Comparison of ENCODE assay signal across 8 cellular contexts in the genomic region with DNA sequence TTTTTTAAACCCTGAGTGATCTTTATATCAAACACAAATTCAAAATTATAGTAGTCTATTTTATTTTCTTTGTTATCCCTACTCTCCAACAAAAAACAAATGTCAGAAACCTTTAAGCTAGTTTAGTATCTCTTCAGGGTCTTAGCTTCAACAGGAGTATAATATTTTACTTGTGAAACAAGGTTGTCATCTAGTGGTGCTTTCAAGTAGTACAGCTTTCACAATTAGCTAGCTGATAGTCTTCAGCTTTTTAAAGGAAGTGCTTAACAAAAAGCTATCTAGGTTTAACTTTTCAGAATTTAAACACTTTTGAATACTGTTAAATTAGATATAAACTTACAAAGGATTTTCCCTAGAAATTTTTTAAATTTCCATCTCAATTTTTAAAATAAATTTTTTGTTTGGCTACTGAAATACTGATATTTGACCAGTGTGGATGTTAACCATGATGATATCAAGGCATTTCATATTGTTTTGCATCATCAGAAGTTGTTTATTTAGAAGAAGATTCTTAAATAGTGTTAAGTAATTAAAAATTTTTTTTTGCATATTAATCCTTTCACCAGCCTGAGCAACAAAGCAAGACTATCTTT. TPM values are rescaled to one million over a fixed set of nuclear protein-coding genes. Genes with fewer than 3 reads are reported as not detected.
DNase-seq lines count a peak whose midpoint lies in the region; ATAC-seq and TF ChIP-seq lines count a peak whose summit lies in the region.

No MANE protein-coding gene starts in this region.

- intact Hi-C loops in CD8-positive, alpha-beta T cell (cut with DNase I, micrococcal nuclease), result loop anchor here (1.0 to 10.0 kb wide), 6 partner anchors 35 to 1040 kb away; partner anchors contain the start of gene DIAPH3 (in 1 of the 2)
- intact Hi-C loops in heart left ventricle (cut with DNase I), result loop anchor here in 6 of 10 donors (5.0 to 10.0 kb wide), 6 partner anchors 34 to 1036 kb away; partner anchors contain the start of gene TDRD3 (in 3 of the 6)

- H3K27ac ChIP-seq in CD8-positive, alpha-beta T cell (ENCODE audit: low read depth, low read length), result no peak overlapping the region
- H3K27ac ChIP-seq in heart left ventricle, result no peak overlapping the region

- no peaks in the 10 kb centered on the region for H3K9me3 ChIP-seq in CD8-positive, alpha-beta T cell (ENCODE audit: low read length)
- peaks cover 0 to 11% (median 0%) of the 10 kb centered on the region in 12 donors for H3K9me3 ChIP-seq in heart left ventricle

- TF ChIP-seq CTCF in CD8-positive, alpha-beta T cell (IDR thresholded peaks at IDR 0.05), result peak; percentile 100
- TF ChIP-seq CTCF in WTC11 (IDR thresholded peaks at IDR 0.05) (peak; percentile 72), heart left ventricle (IDR thresholded peaks at IDR 0.05) (peak; percentile 88 to 97 (median 93))

- H3K4me3 Mint-ChIP-seq in CD8-positive, alpha-beta T cell, result no peak overlapping the region
- H3K4me3 Mint-ChIP-seq in WTC11, result no peak overlapping the region

- no peak for TF ChIP-seq POLR2A in heart left ventricle (IDR thresholded peaks at IDR 0.05)

- peaks cover 34% of the 10 kb centered on the region for H3K4me1 Mint-ChIP-seq in CD8-positive, alpha-beta T cell (ENCODE audit: low read depth)
- H3K4me1 Mint-ChIP-seq in WTC11, result peaks cover 8% of the 10 kb centered on the region

- H3K36me3 ChIP-seq in CD8-positive, alpha-beta T cell (ENCODE audit: insufficient read depth, low read length), result no peaks in the 10 kb centered on the region
- no peaks in the 10 kb centered on the region for H3K36me3 ChIP-seq in heart left ventricle

- no peak overlapping the region for H3K27ac Mint-ChIP-seq in CD8-positive, alpha-beta T cell
- no peak overlapping the region for H3K27ac Mint-ChIP-seq in WTC11

- H3K4me1 ChIP-seq in CD8-positive, alpha-beta T cell (ENCODE audit: insufficient read depth, low read length), result peaks cover 5% of the 10 kb centered on the region
- no peaks in the 10 kb centered on the region for H3K4me1 ChIP-seq in heart left ventricle

- H3K4me3 ChIP-seq in CD8-positive, alpha-beta T cell (ENCODE audit: low read depth, low read length), result no peak overlapping the region
- no peak overlapping the region for H3K4me3 ChIP-seq in heart left ventricle

- H3K27me3 ChIP-seq in CD8-positive, alpha-beta T cell (ENCODE audit: insufficient read depth, low read length), result no peaks in the 10 kb centered on the region
- no peaks in the 10 kb centered on the region for H3K27me3 ChIP-seq in heart left ventricle

- POLR2A ChIA-PET in CD8-positive, alpha-beta T cell (lab: Charles Lee), result interaction anchor here (1.4 kb wide), 1 partner anchor 10 kb away, joined by 4 read pairs; no protein-coding TSS in a partner anchor
- POLR2A ChIA-PET in WTC11 (lab: Charles Lee), result no interaction called here

- DNase-seq in CD8-positive, alpha-beta T cell, result no peak
- DNase-seq in NCI-H2029 treated with DMSO at 0.1 percent for 48 hours (lab: John Stamatoyannopoulos, UW) (peak; percentile 17), WTC11 (ENCODE audit: low spot score) (no peak), heart left ventricle (no peak), retina (peak; percentile 36), NCI-H446 treated with DMSO at 0.1 percent for 48 hours (lab: John Stamatoyannopoulos, UW) (no peak)

- CTCF ChIA-PET in CD8-positive, alpha-beta T cell (lab: Charles Lee), result interaction anchor here (0.5 to 1.6 kb wide), 5 partner anchors 11 to 759 kb away, joined by 3 to 7 read pairs (median 3); partner anchors contain the start of gene TDRD3
- CTCF ChIA-PET in WTC11 (lab: Charles Lee), result interaction anchor here (0.6 to 1.2 kb wide), 29 partner anchors 10 to 769 kb away, joined by 3 to 12 read pairs (median 4); partner anchors contain the start of gene TDRD3

- peak; percentile 84 for ATAC-seq in CD8-positive, alpha-beta T cell
- ATAC-seq in GM18868 (IDR thresholded peaks at IDR 0.05; ENCODE audit: unreplicated experiment), result peak; percentile 80
- ATAC-seq in HG03025 (IDR thresholded peaks at IDR 0.05; ENCODE audit: low FRiP score, unreplicated experiment), result peak; percentile 74
- ATAC-seq in WTC11, result peak; percentile 80
- ATAC-seq in heart left ventricle, result peak in 3 of 4 donors; percentile 66 to 81 (median 77)

- H3K36me3 Mint-ChIP-seq in CD8-positive, alpha-beta T cell, result no peaks in the 10 kb centered on the region
- peaks cover 11% of the 10 kb centered on the region for H3K36me3 Mint-ChIP-seq in WTC11

- H3K27me3 Mint-ChIP-seq in CD8-positive, alpha-beta T cell (ENCODE audit: low read depth), result no peaks in the 10 kb centered on the region
- H3K27me3 Mint-ChIP-seq in WTC11 (ENCODE audit: low read depth), result no peaks in the 10 kb centered on the region

- H3K9me3 Mint-ChIP-seq in CD8-positive, alpha-beta T cell, result no peaks in the 10 kb centered on the region
- H3K9me3 Mint-ChIP-seq in WTC11, result peaks cover 11% of the 10 kb centered on the region

TF ChIP-seq in WTC11, 78 proteins besides CTCF, POLR2A, EP300 and RAD21 (continues in another document):
- TF ChIP-seq IRF1 (CRISPR knock-in tag; IDR thresholded peaks at IDR 0.05), result no peak
- TF ChIP-seq ZNF281 (CRISPR knock-in tag; IDR thresholded peaks at IDR 0.05), result no peak
- TF ChIP-seq, protein P1, sequence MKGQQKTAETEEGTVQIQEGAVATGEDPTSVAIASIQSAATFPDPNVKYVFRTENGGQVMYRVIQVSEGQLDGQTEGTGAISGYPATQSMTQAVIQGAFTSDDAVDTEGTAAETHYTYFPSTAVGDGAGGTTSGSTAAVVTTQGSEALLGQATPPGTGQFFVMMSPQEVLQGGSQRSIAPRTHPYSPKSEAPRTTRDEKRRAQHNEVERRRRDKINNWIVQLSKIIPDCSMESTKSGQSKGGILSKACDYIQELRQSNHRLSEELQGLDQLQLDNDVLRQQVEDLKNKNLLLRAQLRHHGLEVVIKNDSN (CRISPR knock-in tag; IDR thresholded peaks at IDR 0.05), result no peak
- TF ChIP-seq, protein P2, sequence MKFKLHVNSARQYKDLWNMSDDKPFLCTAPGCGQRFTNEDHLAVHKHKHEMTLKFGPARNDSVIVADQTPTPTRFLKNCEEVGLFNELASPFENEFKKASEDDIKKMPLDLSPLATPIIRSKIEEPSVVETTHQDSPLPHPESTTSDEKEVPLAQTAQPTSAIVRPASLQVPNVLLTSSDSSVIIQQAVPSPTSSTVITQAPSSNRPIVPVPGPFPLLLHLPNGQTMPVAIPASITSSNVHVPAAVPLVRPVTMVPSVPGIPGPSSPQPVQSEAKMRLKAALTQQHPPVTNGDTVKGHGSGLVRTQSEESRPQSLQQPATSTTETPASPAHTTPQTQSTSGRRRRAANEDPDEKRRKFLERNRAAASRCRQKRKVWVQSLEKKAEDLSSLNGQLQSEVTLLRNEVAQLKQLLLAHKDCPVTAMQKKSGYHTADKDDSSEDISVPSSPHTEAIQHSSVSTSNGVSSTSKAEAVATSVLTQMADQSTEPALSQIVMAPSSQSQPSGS (CRISPR knock-in tag; IDR thresholded peaks at IDR 0.05; ENCODE audit: borderline replicate concordance, low read depth), result no peak
- no peak for TF ChIP-seq ESRRA (CRISPR knock-in tag; IDR thresholded peaks at IDR 0.05; ENCODE audit: borderline replicate concordance)
- no peak for TF ChIP-seq RELA (CRISPR knock-in tag; IDR thresholded peaks at IDR 0.05; ENCODE audit: borderline replicate concordance)
- TF ChIP-seq, protein P3, sequence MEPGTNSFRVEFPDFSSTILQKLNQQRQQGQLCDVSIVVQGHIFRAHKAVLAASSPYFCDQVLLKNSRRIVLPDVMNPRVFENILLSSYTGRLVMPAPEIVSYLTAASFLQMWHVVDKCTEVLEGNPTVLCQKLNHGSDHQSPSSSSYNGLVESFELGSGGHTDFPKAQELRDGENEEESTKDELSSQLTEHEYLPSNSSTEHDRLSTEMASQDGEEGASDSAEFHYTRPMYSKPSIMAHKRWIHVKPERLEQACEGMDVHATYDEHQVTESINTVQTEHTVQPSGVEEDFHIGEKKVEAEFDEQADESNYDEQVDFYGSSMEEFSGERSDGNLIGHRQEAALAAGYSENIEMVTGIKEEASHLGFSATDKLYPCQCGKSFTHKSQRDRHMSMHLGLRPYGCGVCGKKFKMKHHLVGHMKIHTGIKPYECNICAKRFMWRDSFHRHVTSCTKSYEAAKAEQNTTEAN (CRISPR knock-in tag; IDR thresholded peaks at IDR 0.05), result no peak
- TF ChIP-seq SOX15 (CRISPR knock-in tag; IDR thresholded peaks at IDR 0.05), result no peak
- TF ChIP-seq MAX (CRISPR knock-in tag; IDR thresholded peaks at IDR 0.05), result no peak
- TF ChIP-seq ZNF263 (CRISPR knock-in tag; IDR thresholded peaks at IDR 0.05; ENCODE audit: low read depth), result no peak

RNA-seq across cellular contexts. Expression of gene TDRD3, which starts 34.2 kb away (rescaled TPM):
- 10 to 100 TPM; 22.1 to 22.4 TPM for total RNA-seq in CD8-positive, alpha-beta T cell
- 16.1 to 19.5 TPM (median 16.9 TPM) in 3 replicates for total RNA-seq in WTC11 (2021)
- 10 to 100 TPM; 17.1 to 56.4 (median 42.1) TPM for total RNA-seq in heart left ventricle
- 10 to 100 TPM; 13.3 to 16.5 TPM for polyA plus RNA-seq in heart left ventricle

Comparison
In these comparisons a context has a peak if more than half of its experiments do, and no peak if none do; other contexts are left out.
1. DNase-seq: peak in NCI-H2029 treated with DMSO at 0.1 percent for 48 hours (single experiment) and retina (single experiment); none in CD8-positive, alpha-beta T cell (0 of 7), WTC11 (single experiment), heart left ventricle (0 of 5) and NCI-H446 treated with DMSO at 0.1 percent for 48 hours (single experiment).
2. Peak in every context shown above with its lines, with median percentiles within 50 percentile points of each other: ATAC-seq and CTCF ChIP-seq.